ENCODE assay signal across 1 cellular context in genomic region chr2:9313443-9313842, GRCh38.
TF ChIP-seq lines count a peak whose summit lies in the region.

No MANE protein-coding gene starts in this region.

TF ChIP-seq in K562, 482 proteins besides CTCF, POLR2A, EP300 and RAD21 (continued from another document and continues in another):
- TF ChIP-seq CEBPZ (IDR thresholded peaks at IDR 0.05; ENCODE audit: borderline replicate concordance, low read depth, low read length), result no peak
- no peak for TF ChIP-seq HNRNPUL1 (IDR thresholded peaks at IDR 0.05; ENCODE audit: low read length)
- peak; percentile 65; the same call in 1 of the 2 replicates for TF ChIP-seq CXXC5 (CRISPR knock-in tag; IDR thresholded peaks at IDR 0.05)
- TF ChIP-seq ZSCAN32 (CRISPR knock-in tag; IDR thresholded peaks at IDR 0.05), result no peak
- peak; percentile 45; the same call in 1 of the 2 replicates for TF ChIP-seq SMAD4 (CRISPR knock-in tag; conservative IDR thresholded peaks at IDR 0.05)
- no peak for TF ChIP-seq SNIP1 (IDR thresholded peaks at IDR 0.05; ENCODE audit: low read depth)
- no peak for TF ChIP-seq SMARCC2 (IDR thresholded peaks at IDR 0.05; ENCODE audit: low read depth)
- TF ChIP-seq KDM5B (IDR thresholded peaks at IDR 0.05; ENCODE audit: insufficient replicate concordance, low read depth, low read length), result no peak
- no peak for TF ChIP-seq CTBP1 (IDR thresholded peaks at IDR 0.05; ENCODE audit: borderline replicate concordance)
- TF ChIP-seq JUN (IDR thresholded peaks at IDR 0.05; ENCODE audit: borderline replicate concordance, low read depth, low read length), result peak; percentile 8; the same call in 1 of the 2 replicates
- TF ChIP-seq JUN (CRISPR knock-in tag; IDR thresholded peaks at IDR 0.05; ENCODE audit: borderline replicate concordance), result no peak
- no peak for TF ChIP-seq DMBX1 (CRISPR knock-in tag; IDR thresholded peaks at IDR 0.05; ENCODE audit: borderline replicate concordance)
- TF ChIP-seq NR2C2 (CRISPR knock-in tag; IDR thresholded peaks at IDR 0.05), result no peak
- peak; percentile 36; the same call in 1 of the 2 replicates for TF ChIP-seq NR2C2 (tag; IDR thresholded peaks at IDR 0.05)
- TF ChIP-seq ZNF436 (CRISPR knock-in tag; IDR thresholded peaks at IDR 0.05), result no peak
- TF ChIP-seq ZBTB5 (IDR thresholded peaks at IDR 0.05), result no peak
- no peak for TF ChIP-seq PREB (CRISPR knock-in tag; IDR thresholded peaks at IDR 0.05)
- TF ChIP-seq MEF2A (IDR thresholded peaks at IDR 0.05; ENCODE audit: control insufficient read depth, low read depth, low read length), result no peak
- no peak for TF ChIP-seq SIN3B (IDR thresholded peaks at IDR 0.05; ENCODE audit: low read depth)
- no peak for TF ChIP-seq ELF2 (CRISPR knock-in tag; IDR thresholded peaks at IDR 0.05)
- TF ChIP-seq ZNF217 (CRISPR knock-in tag; IDR thresholded peaks at IDR 0.05), result no peak
- no peak for TF ChIP-seq TARDBP (IDR thresholded peaks at IDR 0.05)
- TF ChIP-seq EGR1 (conservative IDR thresholded peaks at IDR 0.05), result 0 out of 2 replicates have a peak, but pooled peaks have one; percentile 7
- TF ChIP-seq NEUROD1 (IDR thresholded peaks at IDR 0.05; ENCODE audit: borderline replicate concordance, low read depth, low read length, partially characterized antibody), result no peak
- TF ChIP-seq CBX3 (IDR thresholded peaks at IDR 0.05; ENCODE audit: borderline replicate concordance in 1 of 2, low read length in 2 of 2), result peak in 1 of 2 experiments; percentile 13; a peak in 1 of 3 replicates
- TF ChIP-seq FOXA1 (IDR thresholded peaks at IDR 0.05; ENCODE audit: borderline replicate concordance), result no peak
- TF ChIP-seq TCF3 (CRISPR knock-in tag; IDR thresholded peaks at IDR 0.05), result peak; percentile 73
- no peak for TF ChIP-seq SRSF3 (IDR thresholded peaks at IDR 0.05; ENCODE audit: insufficient read depth, low read length)
- TF ChIP-seq ZNF212 (CRISPR knock-in tag; IDR thresholded peaks at IDR 0.05), result no peak
- no peak for TF ChIP-seq CREBBP (IDR thresholded peaks at IDR 0.05; ENCODE audit: low read depth, low read length)
- TF ChIP-seq POLR2H (tag; IDR thresholded peaks at IDR 0.05; ENCODE audit: low read depth), result no peak
- peak; percentile 16 to 82; a peak in 2 of 4 replicates for TF ChIP-seq RCOR1 (IDR thresholded peaks at IDR 0.05; ENCODE audit: borderline replicate concordance in 1 of 2, low read depth in 2 of 2, low read length in 2 of 2)
- TF ChIP-seq DEAF1 (CRISPR knock-in tag; IDR thresholded peaks at IDR 0.05), result no peak
- no peak for TF ChIP-seq ZNF76 (CRISPR knock-in tag; IDR thresholded peaks at IDR 0.05; ENCODE audit: borderline replicate concordance)
- TF ChIP-seq KLF10 (CRISPR knock-in tag; IDR thresholded peaks at IDR 0.05), result no peak
- peak; percentile 59; the same call in 1 of the 2 replicates for TF ChIP-seq CBFA2T2 (conservative IDR thresholded peaks at IDR 0.05)
- no peak for TF ChIP-seq TCF15 (CRISPR knock-in tag; IDR thresholded peaks at IDR 0.05)
- TF ChIP-seq MIER1 (IDR thresholded peaks at IDR 0.05; ENCODE audit: low read depth), result no peak
- TF ChIP-seq ZNF124 (CRISPR knock-in tag; IDR thresholded peaks at IDR 0.05), result no peak
- TF ChIP-seq ZNF609 (CRISPR knock-in tag; IDR thresholded peaks at IDR 0.05; ENCODE audit: borderline replicate concordance), result no peak
- no peak for TF ChIP-seq ZNF639 (CRISPR knock-in tag; conservative IDR thresholded peaks at IDR 0.05 in 1 of 2, IDR thresholded peaks at IDR 0.05 in 1 of 2)
- no peak for TF ChIP-seq FOXK1 (CRISPR knock-in tag; IDR thresholded peaks at IDR 0.05; ENCODE audit: borderline replicate concordance)
- 0 out of 2 replicates have a peak, but pooled peaks have one; percentile 32 for TF ChIP-seq SMARCA4 (IDR thresholded peaks at IDR 0.05)
- TF ChIP-seq RBBP5 (IDR thresholded peaks at IDR 0.05; ENCODE audit: borderline replicate concordance, insufficient read depth, low read length, poor library complexity, severe bottlenecking), result no peak
- no peak for TF ChIP-seq ETS1 (conservative IDR thresholded peaks at IDR 0.05; ENCODE audit: control insufficient read depth, low read depth, low read length)
- TF ChIP-seq HSF4 (CRISPR knock-in tag; IDR thresholded peaks at IDR 0.05; ENCODE audit: borderline replicate concordance), result no peak
- peak; percentile 94 for TF ChIP-seq NFIC (IDR thresholded peaks at IDR 0.05)
- TF ChIP-seq MITF (IDR thresholded peaks at IDR 0.05), result no peak
- TF ChIP-seq SRF (CRISPR knock-in tag; IDR thresholded peaks at IDR 0.05), result peak in 1 of 2 experiments; percentile 38; a peak in 1 of 4 replicates
- no peak for TF ChIP-seq SIN3A (IDR thresholded peaks at IDR 0.05; ENCODE audit: borderline replicate concordance in 2 of 2, control insufficient read depth in 1 of 2, low read depth in 2 of 2, low read length in 2 of 2)
